Comparison of ENCODE assay signal across 24 cellular contexts in the genomic region with DNA sequence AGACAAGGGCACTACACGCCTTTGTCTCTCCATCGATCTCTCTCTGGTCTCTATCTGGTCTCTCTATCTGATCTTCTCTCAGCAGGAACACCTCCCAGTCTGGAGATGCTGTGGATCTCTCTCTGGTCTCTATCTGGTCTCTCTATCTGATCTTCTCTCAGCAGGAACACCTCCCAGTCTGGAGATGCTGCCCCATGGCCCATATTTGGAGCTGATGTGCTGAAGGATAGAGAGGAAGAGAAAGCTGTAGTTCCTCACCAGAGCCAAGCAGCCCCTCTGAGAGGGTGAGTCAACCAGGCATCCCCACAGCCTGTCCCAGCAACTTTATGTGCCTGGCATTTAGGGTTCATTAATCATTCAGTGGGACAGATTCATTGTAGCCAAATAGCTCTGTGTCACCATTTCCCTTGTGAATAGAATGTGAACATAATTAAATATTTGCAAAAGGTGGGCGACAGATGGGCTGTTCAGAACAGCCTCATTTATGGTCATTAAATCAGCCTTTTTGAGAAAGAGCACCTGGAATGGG.
DNase-seq lines count a peak whose midpoint lies in the region; ATAC-seq and TF ChIP-seq lines count a peak whose summit lies in the region.
"Had no signal": no experiment of that assay in that cellular context is flagged by ENCODE, and none has a peak within 500 bp of the region (broad histone marks: within the 10 kb centered on the region; RNA-seq: fewer than 3 reads in every experiment).

No MANE protein-coding gene starts in this region.

- CTCF ChIA-PET in HEK293 (lab: Yijun Ruan, JAX), result interaction anchor here (0.7 kb wide), 1 partner anchor 35 kb away, joined by 3 read pairs; no protein-coding TSS in a partner anchor

- H3K4me1 Mint-ChIP-seq in stimulated activated memory B cell treated with anti-CD40 and anti-IgM and Interleukin-4, amounts not matched to agents 10 μg/mL and 1 μg/mL and 100 μg/mL, for 72 hours, result no peaks in the 10 kb centered on the region
- H3K4me1 Mint-ChIP-seq in effector memory CD8-positive, alpha-beta T cell (ENCODE audit: low read depth in 2 of 2), result peaks cover 0 to 2% of the 10 kb centered on the region in 2 donors
- no peaks in the 10 kb centered on the region for H3K4me1 Mint-ChIP-seq in natural killer cell treated with Interleukin-12 subunit alpha and Interleukin-12 subunit beta and Interleukin-15 and Interleukin-18, amount 100 ng/mL, for 72 hours (ENCODE audit: low read depth in 2 of 2)
- H3K4me1 Mint-ChIP-seq: endodermal cell, T-cell had no signal

- DNase-seq in NCI-H2081 (lab: John Stamatoyannopoulos, UW), result peak; percentile 53 to 84
- peak; percentile 77 for DNase-seq in SHP77 treated with DMSO at 0.1 percent for 48 hours (lab: John Stamatoyannopoulos, UW)
- no peak for DNase-seq in effector memory CD8-positive, alpha-beta T cell
- no peak for DNase-seq in nucleus accumbens (lab: John Stamatoyannopoulos, UW)
- no peak for DNase-seq in natural killer cell treated with Interleukin-12 subunit alpha and Interleukin-12 subunit beta and Interleukin-15 and Interleukin-18, amount 100 ng/mL, for 72 hours (ENCODE audit: low spot score)
- DNase-seq: activated CD4-positive, alpha-beta T cell treated with anti-CD3 and anti-CD28 coated beads for 4 hours; AML-193; colonic mucosa; endodermal cell; NCI-H2029; NCI-H526 treated with DMSO at 0.1 percent for 48 hours; posterior cingulate gyrus; SIG-M5; stimulated activated CD4-positive, alpha-beta T cell treated with anti-CD3 and anti-CD28 coated beads, Interleukin-4, amount 100 ng/mL, for 1 hour; stomach; T-cell; transverse colon had no signal

- no peak overlapping the region for H3K4me3 ChIP-seq in HEK293 (ENCODE audit: low read depth, low read length)
- H3K4me3 ChIP-seq: colonic mucosa, skin epidermis, stomach, transverse colon had no signal

- peaks cover 3% of the 10 kb centered on the region for H3K9me3 Mint-ChIP-seq in stimulated activated memory B cell treated with anti-CD40 and anti-IgM and Interleukin-4, amounts not matched to agents 10 μg/mL and 1 μg/mL and 100 μg/mL, for 72 hours
- no peaks in the 10 kb centered on the region for H3K9me3 Mint-ChIP-seq in effector memory CD8-positive, alpha-beta T cell
- peaks cover 4% of the 10 kb centered on the region for H3K9me3 Mint-ChIP-seq in natural killer cell treated with Interleukin-12 subunit alpha and Interleukin-12 subunit beta and Interleukin-15 and Interleukin-18, amount 100 ng/mL, for 72 hours

- H3K4me1 ChIP-seq in HEK293 (ENCODE audit: control insufficient read depth, insufficient read depth, low read length), result peaks cover 3% of the 10 kb centered on the region; the same call in 1 of the 2 replicates
- H3K4me1 ChIP-seq: colonic mucosa, stomach, transverse colon had no signal

- no peak overlapping the region for H3K4me3 Mint-ChIP-seq in stimulated activated memory B cell treated with anti-CD40 and anti-IgM and Interleukin-4, amounts not matched to agents 10 μg/mL and 1 μg/mL and 100 μg/mL, for 72 hours
- no peak overlapping the region for H3K4me3 Mint-ChIP-seq in effector memory CD8-positive, alpha-beta T cell
- H3K4me3 Mint-ChIP-seq in natural killer cell treated with Interleukin-12 subunit alpha and Interleukin-12 subunit beta and Interleukin-15 and Interleukin-18, amount 100 ng/mL, for 72 hours, result no peak overlapping the region
- H3K4me3 Mint-ChIP-seq: endodermal cell, nephron, T-cell had no signal

- no peak overlapping the region for H3K27ac ChIP-seq in HEK293 (ENCODE audit: extremely low read depth, low read depth, low read length)
- H3K27ac ChIP-seq: colonic mucosa, skin epidermis, stomach, transverse colon had no signal

- peak; percentile 51 for ATAC-seq in stimulated activated memory B cell treated with anti-CD40 and anti-IgM and Interleukin-4, amounts not matched to agents 10 μg/mL and 1 μg/mL and 100 μg/mL, for 72 hours
- ATAC-seq in effector memory CD8-positive, alpha-beta T cell (replicated peaks), result no peak
- no peak for ATAC-seq in natural killer cell treated with Interleukin-12 subunit alpha and Interleukin-12 subunit beta and Interleukin-15 and Interleukin-18, amount 100 ng/mL, for 72 hours
- ATAC-seq: HCT116, HepG2, left lobe of liver, T-cell had no signal

- no peaks in the 10 kb centered on the region for H3K36me3 ChIP-seq in HEK293 (ENCODE audit: control insufficient read depth in 2 of 2, insufficient read depth in 1 of 2, low read length in 2 of 2)
- H3K36me3 ChIP-seq: colonic mucosa, stomach, transverse colon had no signal

- no peaks in the 10 kb centered on the region for H3K36me3 Mint-ChIP-seq in stimulated activated memory B cell treated with anti-CD40 and anti-IgM and Interleukin-4, amounts not matched to agents 10 μg/mL and 1 μg/mL and 100 μg/mL, for 72 hours
- no peaks in the 10 kb centered on the region for H3K36me3 Mint-ChIP-seq in effector memory CD8-positive, alpha-beta T cell (ENCODE audit: insufficient read depth)
- H3K36me3 Mint-ChIP-seq in natural killer cell treated with Interleukin-12 subunit alpha and Interleukin-12 subunit beta and Interleukin-15 and Interleukin-18, amount 100 ng/mL, for 72 hours, result peaks cover 6% of the 10 kb centered on the region
- H3K36me3 Mint-ChIP-seq: T-cell had no signal

- H3K27me3 Mint-ChIP-seq in stimulated activated memory B cell treated with anti-CD40 and anti-IgM and Interleukin-4, amounts not matched to agents 10 μg/mL and 1 μg/mL and 100 μg/mL, for 72 hours, result peaks cover 7% of the 10 kb centered on the region
- peaks cover 42 to 65% of the 10 kb centered on the region in 2 donors for H3K27me3 Mint-ChIP-seq in effector memory CD8-positive, alpha-beta T cell
- H3K27me3 Mint-ChIP-seq in natural killer cell treated with Interleukin-12 subunit alpha and Interleukin-12 subunit beta and Interleukin-15 and Interleukin-18, amount 100 ng/mL, for 72 hours, result peaks cover 2 to 32% of the 10 kb centered on the region in 2 donors

- H3K27ac Mint-ChIP-seq in stimulated activated memory B cell treated with anti-CD40 and anti-IgM and Interleukin-4, amounts not matched to agents 10 μg/mL and 1 μg/mL and 100 μg/mL, for 72 hours, result no peak overlapping the region
- H3K27ac Mint-ChIP-seq in effector memory CD8-positive, alpha-beta T cell, result no peak overlapping the region
- H3K27ac Mint-ChIP-seq in natural killer cell treated with Interleukin-12 subunit alpha and Interleukin-12 subunit beta and Interleukin-15 and Interleukin-18, amount 100 ng/mL, for 72 hours, result no peak overlapping the region
- H3K27ac Mint-ChIP-seq: endodermal cell, nephron, T-cell had no signal

- H3K9me3 ChIP-seq in HEK293 (ENCODE audit: control insufficient read depth, insufficient read depth, low read depth, low read length), result no peaks in the 10 kb centered on the region
- H3K9me3 ChIP-seq: colonic mucosa, transverse colon had no signal

- POLR2A ChIA-PET in HEK293 (lab: Yijun Ruan, JAX), result no interaction called here

- no peak for TF ChIP-seq CTCF in HEK293 (tag by site-specific recombination; IDR thresholded peaks at IDR 0.05)

TF ChIP-seq in HEK293, 187 proteins besides CTCF, POLR2A, EP300 and RAD21 (continues in another document):
- TF ChIP-seq SP7 (tag by site-specific recombination; IDR thresholded peaks at IDR 0.05) (peak; percentile 62), ZNF211 (tag by site-specific recombination; IDR thresholded peaks at IDR 0.05; ENCODE audit: low read depth) (no peak), ZNF221 (tag by site-specific recombination; IDR thresholded peaks at IDR 0.05; ENCODE audit: borderline replicate concordance) (no peak), KLF1 (tag by site-specific recombination; IDR thresholded peaks at IDR 0.05) (peak; percentile 16; the same call in 1 of the 2 replicates), MEIS1 (CRISPR knock-in tag; IDR thresholded peaks at IDR 0.05; ENCODE audit: borderline replicate concordance) (peak; percentile 40; the same call in 1 of the 2 replicates)
- TF ChIP-seq, protein P1, sequence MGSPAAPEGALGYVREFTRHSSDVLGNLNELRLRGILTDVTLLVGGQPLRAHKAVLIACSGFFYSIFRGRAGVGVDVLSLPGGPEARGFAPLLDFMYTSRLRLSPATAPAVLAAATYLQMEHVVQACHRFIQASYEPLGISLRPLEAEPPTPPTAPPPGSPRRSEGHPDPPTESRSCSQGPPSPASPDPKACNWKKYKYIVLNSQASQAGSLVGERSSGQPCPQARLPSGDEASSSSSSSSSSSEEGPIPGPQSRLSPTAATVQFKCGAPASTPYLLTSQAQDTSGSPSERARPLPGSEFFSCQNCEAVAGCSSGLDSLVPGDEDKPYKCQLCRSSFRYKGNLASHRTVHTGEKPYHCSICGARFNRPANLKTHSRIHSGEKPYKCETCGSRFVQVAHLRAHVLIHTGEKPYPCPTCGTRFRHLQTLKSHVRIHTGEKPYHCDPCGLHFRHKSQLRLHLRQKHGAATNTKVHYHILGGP (tag by site-specific recombination; IDR thresholded peaks at IDR 0.05), result no peak
- TF ChIP-seq, protein P2, sequence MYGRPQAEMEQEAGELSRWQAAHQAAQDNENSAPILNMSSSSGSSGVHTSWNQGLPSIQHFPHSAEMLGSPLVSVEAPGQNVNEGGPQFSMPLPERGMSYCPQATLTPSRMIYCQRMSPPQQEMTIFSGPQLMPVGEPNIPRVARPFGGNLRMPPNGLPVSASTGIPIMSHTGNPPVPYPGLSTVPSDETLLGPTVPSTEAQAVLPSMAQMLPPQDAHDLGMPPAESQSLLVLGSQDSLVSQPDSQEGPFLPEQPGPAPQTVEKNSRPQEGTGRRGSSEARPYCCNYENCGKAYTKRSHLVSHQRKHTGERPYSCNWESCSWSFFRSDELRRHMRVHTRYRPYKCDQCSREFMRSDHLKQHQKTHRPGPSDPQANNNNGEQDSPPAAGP (tag by site-specific recombination; IDR thresholded peaks at IDR 0.05), result peak; percentile 71; the same call in 1 of the 2 replicates
- TF ChIP-seq, protein P3, sequence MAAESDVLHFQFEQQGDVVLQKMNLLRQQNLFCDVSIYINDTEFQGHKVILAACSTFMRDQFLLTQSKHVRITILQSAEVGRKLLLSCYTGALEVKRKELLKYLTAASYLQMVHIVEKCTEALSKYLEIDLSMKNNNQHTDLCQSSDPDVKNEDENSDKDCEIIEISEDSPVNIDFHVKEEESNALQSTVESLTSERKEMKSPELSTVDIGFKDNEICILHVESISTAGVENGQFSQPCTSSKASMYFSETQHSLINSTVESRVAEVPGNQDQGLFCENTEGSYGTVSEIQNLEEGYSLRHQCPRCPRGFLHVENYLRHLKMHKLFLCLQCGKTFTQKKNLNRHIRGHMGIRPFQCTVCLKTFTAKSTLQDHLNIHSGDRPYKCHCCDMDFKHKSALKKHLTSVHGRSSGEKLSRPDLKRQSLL (tag by site-specific recombination; IDR thresholded peaks at IDR 0.05), result no peak

Comparison
In these comparisons a context has a peak if more than half of its experiments do, and no peak if none do; other contexts are left out.
1. DNase-seq: peak in NCI-H2081 (2 of 2) and SHP77 treated with DMSO at 0.1 percent for 48 hours (single experiment); none in effector memory CD8-positive, alpha-beta T cell (0 of 3), nucleus accumbens (0 of 56) and natural killer cell treated with Interleukin-12 subunit alpha and Interleukin-12 subunit beta and Interleukin-15 and Interleukin-18, amount 100 ng/mL, for 72 hours (single experiment).